Comparison of ENCODE assay signal across 1 cellular context in the genomic region with DNA sequence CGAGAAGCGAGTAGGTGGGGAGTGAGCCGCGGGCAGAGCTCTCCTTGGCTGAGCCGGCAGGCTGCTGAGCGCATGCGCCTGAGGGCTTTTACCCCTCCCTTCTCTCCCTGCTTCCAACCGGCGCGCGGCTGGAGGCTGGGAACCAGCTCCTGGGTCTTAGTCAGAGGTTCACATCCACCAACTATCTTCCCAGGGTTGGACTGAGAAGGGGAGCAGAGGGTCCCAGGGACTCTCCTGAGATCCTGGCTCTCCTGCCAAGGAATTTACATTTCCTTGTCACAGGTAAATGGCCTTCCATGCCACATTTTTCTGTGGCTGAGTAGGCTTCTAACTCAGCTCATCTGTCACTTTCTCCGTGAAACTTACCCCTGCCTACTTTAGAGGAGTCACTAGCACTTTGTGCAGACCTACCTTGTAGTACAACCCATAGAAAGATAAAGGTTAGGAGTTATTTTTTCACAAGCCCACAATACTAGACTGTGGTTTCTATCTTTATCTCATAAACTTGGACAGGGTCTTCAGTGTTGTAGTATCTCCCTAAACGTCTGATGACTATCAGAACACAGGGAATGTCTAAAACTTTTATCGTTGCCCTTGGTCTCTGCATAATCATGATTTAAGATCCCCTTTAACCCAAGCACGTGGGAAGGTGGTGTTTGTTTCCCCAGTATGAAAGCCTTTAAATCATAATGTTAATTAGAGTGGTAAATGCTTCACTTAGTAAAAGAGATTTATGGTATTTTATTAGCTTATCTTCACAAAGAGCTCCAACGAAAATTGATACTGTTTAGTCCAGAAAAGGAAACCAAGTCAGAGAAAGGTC.
TF ChIP-seq lines count a peak whose summit lies in the region.

No MANE protein-coding gene starts in this region.

TF ChIP-seq in HEK293, 187 proteins besides CTCF, POLR2A, EP300 and RAD21 (continued from another document):
- TF ChIP-seq, protein P1, sequence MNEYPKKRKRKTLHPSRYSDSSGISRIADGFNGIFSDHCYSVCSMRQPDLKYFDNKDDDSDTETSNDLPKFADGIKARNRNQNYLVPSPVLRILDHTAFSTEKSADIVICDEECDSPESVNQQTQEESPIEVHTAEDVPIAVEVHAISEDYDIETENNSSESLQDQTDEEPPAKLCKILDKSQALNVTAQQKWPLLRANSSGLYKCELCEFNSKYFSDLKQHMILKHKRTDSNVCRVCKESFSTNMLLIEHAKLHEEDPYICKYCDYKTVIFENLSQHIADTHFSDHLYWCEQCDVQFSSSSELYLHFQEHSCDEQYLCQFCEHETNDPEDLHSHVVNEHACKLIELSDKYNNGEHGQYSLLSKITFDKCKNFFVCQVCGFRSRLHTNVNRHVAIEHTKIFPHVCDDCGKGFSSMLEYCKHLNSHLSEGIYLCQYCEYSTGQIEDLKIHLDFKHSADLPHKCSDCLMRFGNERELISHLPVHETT (tag by site-specific recombination; IDR thresholded peaks at IDR 0.05), result no peak
- peak; percentile 10; the same call in 1 of the 2 replicates for TF ChIP-seq ZNF335 (tag by site-specific recombination; conservative IDR thresholded peaks at IDR 0.05)
- TF ChIP-seq ZNF221 (tag by site-specific recombination; IDR thresholded peaks at IDR 0.05; ENCODE audit: borderline replicate concordance), result no peak
- no peak for TF ChIP-seq ZNF366 (tag by site-specific recombination; conservative IDR thresholded peaks at IDR 0.05)
- peak; percentile 52 for TF ChIP-seq PRDM1 (tag by site-specific recombination; IDR thresholded peaks at IDR 0.05)
- no peak for TF ChIP-seq ZNF211 (tag by site-specific recombination; IDR thresholded peaks at IDR 0.05; ENCODE audit: low read depth)
- no peak for TF ChIP-seq ZFP41 (tag by site-specific recombination; IDR thresholded peaks at IDR 0.05; ENCODE audit: borderline replicate concordance)
- TF ChIP-seq ZNF530 (tag by site-specific recombination; IDR thresholded peaks at IDR 0.05; ENCODE audit: low read depth), result no peak
- TF ChIP-seq ZNF623 (tag by site-specific recombination; IDR thresholded peaks at IDR 0.05), result no peak
- TF ChIP-seq, protein P2, sequence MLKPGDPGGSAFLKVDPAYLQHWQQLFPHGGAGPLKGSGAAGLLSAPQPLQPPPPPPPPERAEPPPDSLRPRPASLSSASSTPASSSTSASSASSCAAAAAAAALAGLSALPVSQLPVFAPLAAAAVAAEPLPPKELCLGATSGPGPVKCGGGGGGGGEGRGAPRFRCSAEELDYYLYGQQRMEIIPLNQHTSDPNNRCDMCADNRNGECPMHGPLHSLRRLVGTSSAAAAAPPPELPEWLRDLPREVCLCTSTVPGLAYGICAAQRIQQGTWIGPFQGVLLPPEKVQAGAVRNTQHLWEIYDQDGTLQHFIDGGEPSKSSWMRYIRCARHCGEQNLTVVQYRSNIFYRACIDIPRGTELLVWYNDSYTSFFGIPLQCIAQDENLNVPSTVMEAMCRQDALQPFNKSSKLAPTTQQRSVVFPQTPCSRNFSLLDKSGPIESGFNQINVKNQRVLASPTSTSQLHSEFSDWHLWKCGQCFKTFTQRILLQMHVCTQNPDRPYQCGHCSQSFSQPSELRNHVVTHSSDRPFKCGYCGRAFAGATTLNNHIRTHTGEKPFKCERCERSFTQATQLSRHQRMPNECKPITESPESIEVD (tag by site-specific recombination; IDR thresholded peaks at IDR 0.05), result peak; percentile 61
- TF ChIP-seq, protein P3, sequence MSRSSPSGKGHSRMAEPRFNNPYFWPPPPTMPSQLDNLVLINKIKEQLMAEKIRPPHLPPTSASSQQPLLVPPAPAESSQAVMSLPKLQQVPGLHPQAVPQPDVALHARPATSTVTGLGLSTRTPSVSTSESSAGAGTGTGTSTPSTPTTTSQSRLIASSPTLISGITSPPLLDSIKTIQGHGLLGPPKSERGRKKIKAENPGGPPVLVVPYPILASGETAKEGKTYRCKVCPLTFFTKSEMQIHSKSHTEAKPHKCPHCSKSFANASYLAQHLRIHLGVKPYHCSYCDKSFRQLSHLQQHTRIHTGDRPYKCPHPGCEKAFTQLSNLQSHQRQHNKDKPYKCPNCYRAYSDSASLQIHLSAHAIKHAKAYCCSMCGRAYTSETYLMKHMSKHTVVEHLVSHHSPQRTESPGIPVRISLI (tag by site-specific recombination; IDR thresholded peaks at IDR 0.05), result no peak
- TF ChIP-seq ZBTB7A (tag by site-specific recombination; IDR thresholded peaks at IDR 0.05; ENCODE audit: low read depth), result no peak
- TF ChIP-seq ZFP37 (tag by site-specific recombination; IDR thresholded peaks at IDR 0.05), result no peak
- TF ChIP-seq ZNF121 (tag by site-specific recombination; IDR thresholded peaks at IDR 0.05), result no peak
- TF ChIP-seq GLIS1 (tag by site-specific recombination; IDR thresholded peaks at IDR 0.05), result no peak
- TF ChIP-seq, protein P4, sequence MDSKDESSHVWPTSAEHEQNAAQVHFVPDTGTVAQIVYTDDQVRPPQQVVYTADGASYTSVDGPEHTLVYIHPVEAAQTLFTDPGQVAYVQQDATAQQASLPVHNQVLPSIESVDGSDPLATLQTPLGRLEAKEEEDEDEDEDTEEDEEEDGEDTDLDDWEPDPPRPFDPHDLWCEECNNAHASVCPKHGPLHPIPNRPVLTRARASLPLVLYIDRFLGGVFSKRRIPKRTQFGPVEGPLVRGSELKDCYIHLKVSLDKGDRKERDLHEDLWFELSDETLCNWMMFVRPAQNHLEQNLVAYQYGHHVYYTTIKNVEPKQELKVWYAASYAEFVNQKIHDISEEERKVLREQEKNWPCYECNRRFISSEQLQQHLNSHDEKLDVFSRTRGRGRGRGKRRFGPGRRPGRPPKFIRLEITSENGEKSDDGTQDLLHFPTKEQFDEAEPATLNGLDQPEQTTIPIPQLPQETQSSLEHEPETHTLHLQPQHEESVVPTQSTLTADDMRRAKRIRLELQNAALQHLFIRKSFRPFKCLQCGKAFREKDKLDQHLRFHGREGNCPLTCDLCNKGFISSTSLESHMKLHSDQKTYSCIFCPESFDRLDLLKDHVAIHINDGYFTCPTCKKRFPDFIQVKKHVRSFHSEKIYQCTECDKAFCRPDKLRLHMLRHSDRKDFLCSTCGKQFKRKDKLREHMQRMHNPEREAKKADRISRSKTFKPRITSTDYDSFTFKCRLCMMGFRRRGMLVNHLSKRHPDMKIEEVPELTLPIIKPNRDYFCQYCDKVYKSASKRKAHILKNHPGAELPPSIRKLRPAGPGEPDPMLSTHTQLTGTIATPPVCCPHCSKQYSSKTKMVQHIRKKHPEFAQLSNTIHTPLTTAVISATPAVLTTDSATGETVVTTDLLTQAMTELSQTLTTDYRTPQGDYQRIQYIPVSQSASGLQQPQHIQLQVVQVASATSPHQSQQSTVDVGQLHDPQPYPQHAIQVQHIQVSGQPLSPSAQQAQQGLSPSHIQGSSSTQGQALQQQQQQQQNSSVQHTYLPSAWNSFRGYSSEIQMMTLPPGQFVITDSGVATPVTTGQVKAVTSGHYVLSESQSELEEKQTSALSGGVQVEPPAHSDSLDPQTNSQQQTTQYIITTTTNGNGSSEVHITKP (tag by site-specific recombination; IDR thresholded peaks at IDR 0.05), result peak; percentile 79
- TF ChIP-seq ZNF791 (tag by site-specific recombination; IDR thresholded peaks at IDR 0.05), result no peak
- no peak for TF ChIP-seq ZNF341 (tag by site-specific recombination; IDR thresholded peaks at IDR 0.05; ENCODE audit: low read depth)
- TF ChIP-seq, protein P5, sequence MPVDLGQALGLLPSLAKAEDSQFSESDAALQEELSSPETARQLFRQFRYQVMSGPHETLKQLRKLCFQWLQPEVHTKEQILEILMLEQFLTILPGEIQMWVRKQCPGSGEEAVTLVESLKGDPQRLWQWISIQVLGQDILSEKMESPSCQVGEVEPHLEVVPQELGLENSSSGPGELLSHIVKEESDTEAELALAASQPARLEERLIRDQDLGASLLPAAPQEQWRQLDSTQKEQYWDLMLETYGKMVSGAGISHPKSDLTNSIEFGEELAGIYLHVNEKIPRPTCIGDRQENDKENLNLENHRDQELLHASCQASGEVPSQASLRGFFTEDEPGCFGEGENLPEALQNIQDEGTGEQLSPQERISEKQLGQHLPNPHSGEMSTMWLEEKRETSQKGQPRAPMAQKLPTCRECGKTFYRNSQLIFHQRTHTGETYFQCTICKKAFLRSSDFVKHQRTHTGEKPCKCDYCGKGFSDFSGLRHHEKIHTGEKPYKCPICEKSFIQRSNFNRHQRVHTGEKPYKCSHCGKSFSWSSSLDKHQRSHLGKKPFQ (tag by site-specific recombination; IDR thresholded peaks at IDR 0.05), result no peak; the same call in 1 of the 2 replicates
- no peak for TF ChIP-seq ZNF596 (tag by site-specific recombination; IDR thresholded peaks at IDR 0.05)
- TF ChIP-seq IKZF3 (tag by site-specific recombination; IDR thresholded peaks at IDR 0.05), result peak; percentile 71
- no peak for TF ChIP-seq ZNF585B (tag by site-specific recombination; IDR thresholded peaks at IDR 0.05)
- TF ChIP-seq, protein P6, sequence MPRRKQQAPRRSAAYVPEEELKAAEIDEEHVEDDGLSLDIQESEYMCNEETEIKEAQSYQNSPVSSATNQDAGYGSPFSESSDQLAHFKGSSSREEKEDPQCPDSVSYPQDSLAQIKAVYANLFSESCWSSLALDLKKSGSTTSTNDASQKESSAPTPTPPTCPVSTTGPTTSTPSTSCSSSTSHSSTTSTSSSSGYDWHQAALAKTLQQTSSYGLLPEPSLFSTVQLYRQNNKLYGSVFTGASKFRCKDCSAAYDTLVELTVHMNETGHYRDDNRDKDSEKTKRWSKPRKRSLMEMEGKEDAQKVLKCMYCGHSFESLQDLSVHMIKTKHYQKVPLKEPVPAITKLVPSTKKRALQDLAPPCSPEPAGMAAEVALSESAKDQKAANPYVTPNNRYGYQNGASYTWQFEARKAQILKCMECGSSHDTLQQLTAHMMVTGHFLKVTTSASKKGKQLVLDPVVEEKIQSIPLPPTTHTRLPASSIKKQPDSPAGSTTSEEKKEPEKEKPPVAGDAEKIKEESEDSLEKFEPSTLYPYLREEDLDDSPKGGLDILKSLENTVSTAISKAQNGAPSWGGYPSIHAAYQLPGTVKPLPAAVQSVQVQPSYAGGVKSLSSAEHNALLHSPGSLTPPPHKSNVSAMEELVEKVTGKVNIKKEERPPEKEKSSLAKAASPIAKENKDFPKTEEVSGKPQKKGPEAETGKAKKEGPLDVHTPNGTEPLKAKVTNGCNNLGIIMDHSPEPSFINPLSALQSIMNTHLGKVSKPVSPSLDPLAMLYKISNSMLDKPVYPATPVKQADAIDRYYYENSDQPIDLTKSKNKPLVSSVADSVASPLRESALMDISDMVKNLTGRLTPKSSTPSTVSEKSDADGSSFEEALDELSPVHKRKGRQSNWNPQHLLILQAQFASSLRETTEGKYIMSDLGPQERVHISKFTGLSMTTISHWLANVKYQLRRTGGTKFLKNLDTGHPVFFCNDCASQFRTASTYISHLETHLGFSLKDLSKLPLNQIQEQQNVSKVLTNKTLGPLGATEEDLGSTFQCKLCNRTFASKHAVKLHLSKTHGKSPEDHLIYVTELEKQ (tag by site-specific recombination; IDR thresholded peaks at IDR 0.05; ENCODE audit: borderline replicate concordance), result no peak
- 0 out of 2 replicates have a peak, but pooled peaks have one; percentile 32 for TF ChIP-seq GFI1B (tag by site-specific recombination; IDR thresholded peaks at IDR 0.05)
- no peak for TF ChIP-seq ZNF404 (tag by site-specific recombination; IDR thresholded peaks at IDR 0.05)
- TF ChIP-seq, protein P7, sequence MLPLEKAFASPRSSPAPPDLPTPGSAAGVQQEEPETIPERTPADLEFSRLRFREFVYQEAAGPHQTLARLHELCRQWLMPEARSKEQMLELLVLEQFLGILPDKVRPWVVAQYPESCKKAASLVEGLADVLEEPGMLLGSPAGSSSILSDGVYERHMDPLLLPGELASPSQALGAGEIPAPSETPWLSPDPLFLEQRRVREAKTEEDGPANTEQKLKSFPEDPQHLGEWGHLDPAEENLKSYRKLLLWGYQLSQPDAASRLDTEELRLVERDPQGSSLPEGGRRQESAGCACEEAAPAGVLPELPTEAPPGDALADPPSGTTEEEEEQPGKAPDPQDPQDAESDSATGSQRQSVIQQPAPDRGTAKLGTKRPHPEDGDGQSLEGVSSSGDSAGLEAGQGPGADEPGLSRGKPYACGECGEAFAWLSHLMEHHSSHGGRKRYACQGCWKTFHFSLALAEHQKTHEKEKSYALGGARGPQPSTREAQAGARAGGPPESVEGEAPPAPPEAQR (tag by site-specific recombination; IDR thresholded peaks at IDR 0.05), result no peak
- TF ChIP-seq ZNF16 (tag by site-specific recombination; IDR thresholded peaks at IDR 0.05; ENCODE audit: low read depth), result no peak
- TF ChIP-seq, protein P8, sequence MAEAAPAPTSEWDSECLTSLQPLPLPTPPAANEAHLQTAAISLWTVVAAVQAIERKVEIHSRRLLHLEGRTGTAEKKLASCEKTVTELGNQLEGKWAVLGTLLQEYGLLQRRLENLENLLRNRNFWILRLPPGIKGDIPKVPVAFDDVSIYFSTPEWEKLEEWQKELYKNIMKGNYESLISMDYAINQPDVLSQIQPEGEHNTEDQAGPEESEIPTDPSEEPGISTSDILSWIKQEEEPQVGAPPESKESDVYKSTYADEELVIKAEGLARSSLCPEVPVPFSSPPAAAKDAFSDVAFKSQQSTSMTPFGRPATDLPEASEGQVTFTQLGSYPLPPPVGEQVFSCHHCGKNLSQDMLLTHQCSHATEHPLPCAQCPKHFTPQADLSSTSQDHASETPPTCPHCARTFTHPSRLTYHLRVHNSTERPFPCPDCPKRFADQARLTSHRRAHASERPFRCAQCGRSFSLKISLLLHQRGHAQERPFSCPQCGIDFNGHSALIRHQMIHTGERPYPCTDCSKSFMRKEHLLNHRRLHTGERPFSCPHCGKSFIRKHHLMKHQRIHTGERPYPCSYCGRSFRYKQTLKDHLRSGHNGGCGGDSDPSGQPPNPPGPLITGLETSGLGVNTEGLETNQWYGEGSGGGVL (tag by site-specific recombination; IDR thresholded peaks at IDR 0.05), result no peak
- no peak for TF ChIP-seq ZNF184 (tag by site-specific recombination; IDR thresholded peaks at IDR 0.05)
- no peak for TF ChIP-seq HOXC10 (CRISPR knock-in tag; IDR thresholded peaks at IDR 0.05)
- peak; percentile 45; the same call in 1 of the 2 replicates for TF ChIP-seq ZBTB48 (tag by site-specific recombination; IDR thresholded peaks at IDR 0.05)
- no peak for TF ChIP-seq ZNF768 (tag by site-specific recombination; IDR thresholded peaks at IDR 0.05)
TF ChIP-seq in HEK293: peak in this region for 16.
